ENCODE assay signal across 1 cellular context in the genomic region with DNA sequence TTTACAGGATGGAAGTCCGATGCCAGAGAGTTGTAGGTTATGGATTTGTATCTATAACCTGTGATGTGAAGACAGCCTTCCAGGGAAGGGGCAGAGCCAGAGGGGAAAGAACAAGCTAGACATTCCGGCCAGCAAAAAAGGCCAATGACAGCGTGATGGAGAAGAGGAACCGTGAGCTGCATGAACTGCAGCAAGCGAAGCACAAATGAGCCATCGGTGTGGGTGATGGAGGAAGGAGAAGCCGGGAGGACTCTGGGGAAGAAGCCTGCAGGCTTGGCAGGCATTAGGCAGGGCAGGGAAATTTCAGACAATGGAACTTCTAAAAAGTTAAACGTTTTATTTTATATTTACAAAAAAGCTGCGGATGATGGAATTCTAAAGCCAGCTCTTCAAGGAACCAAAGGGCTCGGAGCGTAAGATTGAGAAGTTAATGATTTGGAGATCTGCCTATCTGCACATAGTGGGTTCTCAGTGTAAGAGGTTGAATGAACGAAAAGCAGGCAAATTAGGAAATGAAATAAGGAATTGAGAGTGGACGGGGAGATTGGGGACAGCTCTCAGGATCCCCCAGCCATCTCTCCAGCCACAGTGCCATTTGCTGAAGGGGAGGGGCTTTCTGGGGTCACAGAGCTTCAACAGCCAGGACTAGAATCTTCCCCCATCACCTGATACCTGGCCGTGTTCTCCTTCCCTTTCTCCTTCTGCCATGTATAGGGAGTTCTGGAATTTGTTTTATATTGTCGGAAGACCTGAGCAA.
TF ChIP-seq lines count a peak whose summit lies in the region.

No MANE protein-coding gene starts in this region.

TF ChIP-seq in A549, 52 proteins besides CTCF, POLR2A, EP300 and RAD21 (continued from another document):
- TF ChIP-seq HMGXB4 (CRISPR knock-in tag; IDR thresholded peaks at IDR 0.05; ENCODE audit: borderline replicate concordance), result no peak
- no peak for TF ChIP-seq JUNB (IDR thresholded peaks at IDR 0.05)
- no peak for TF ChIP-seq FOXS1 (CRISPR knock-in tag; IDR thresholded peaks at IDR 0.05)
- TF ChIP-seq HES2 (IDR thresholded peaks at IDR 0.05), result no peak
- TF ChIP-seq ZFP36 (IDR thresholded peaks at IDR 0.05; ENCODE audit: borderline replicate concordance, partially characterized antibody), result no peak
